In genomic region chr21:31594279-31594678, GRCh38 we compare ENCODE assay signal across 8 cellular contexts.
"Had no signal": no experiment of that assay in that cellular context is flagged by ENCODE, and none has a peak within 500 bp of the region (broad histone marks: within the 10 kb centered on the region; RNA-seq: fewer than 3 reads in every experiment).

No MANE protein-coding gene starts in this region.

- H3K4me3 ChIP-seq: GM12878 had no signal

- FAIRE-seq: G401.6, GM12878, GM12891, GM12892, GM18507, GM19239 had no signal

- DNase-seq: GDM1, GF-D8 had no signal

- ATAC-seq: GM12878 had no signal
